ENCODE assay signal across 3 cellular contexts in the genomic region with DNA sequence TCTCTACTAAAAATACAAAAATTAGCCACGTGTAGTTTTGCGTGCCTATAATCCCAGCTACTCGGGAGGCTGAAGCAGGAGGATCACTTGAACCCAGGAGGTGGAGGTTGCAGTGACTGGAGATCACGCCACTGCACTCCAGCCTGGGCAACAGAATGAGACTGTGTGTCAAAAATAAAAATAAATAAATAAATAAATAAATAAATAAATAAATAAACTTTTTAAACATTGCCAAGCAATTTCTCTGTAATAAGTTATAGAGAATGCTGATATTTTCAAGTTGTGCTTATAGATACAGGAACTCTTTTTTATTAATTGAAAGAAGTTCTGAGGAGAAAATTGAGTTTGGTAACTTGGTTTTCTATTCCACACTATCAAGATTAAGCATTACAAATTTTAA.
DNase-seq lines count a peak whose midpoint lies in the region; ATAC-seq, FAIRE-seq and TF ChIP-seq lines count a peak whose summit lies in the region.
"Not testable (repeated sequence)": the region's sequence is repeated elsewhere in the genome, so short reads cannot be mapped to it uniquely, and the experiment has no call there.

No MANE protein-coding gene starts in this region.

- not testable (repeated sequence) for TF ChIP-seq RAD21 in A549 (conservative IDR thresholded peaks at IDR 0.05 in 1 of 2, IDR thresholded peaks at IDR 0.05 in 1 of 2)

- H3K36me3 ChIP-seq in HEK293 (ENCODE audit: control insufficient read depth in 2 of 2, insufficient read depth in 1 of 2, low read length in 2 of 2), result not testable (repeated sequence)

- peak overlapping the region; percentile 62 to 96; a peak in 5 of 6 replicates for H3K27ac ChIP-seq in A549
- H3K27ac ChIP-seq in HEK293 (ENCODE audit: extremely low read depth, low read depth, low read length), result not testable (repeated sequence)

- ATAC-seq in A549, result not testable (repeated sequence)

- POLR2A ChIA-PET in A549 (lab: Yijun Ruan, JAX); HEK293 (lab: Yijun Ruan, JAX): not testable (repeated sequence)

- WGBS in A549 (ENCODE audit: missing lambda C conversion rate), result 94% methylated on average over 4 of the region's 4 CpGs

- TF ChIP-seq EP300 in A549 (IDR thresholded peaks at IDR 0.05), result not testable (repeated sequence)

- peaks cover 61% of the 10 kb centered on the region for H3K4me1 ChIP-seq in A549
- not testable (repeated sequence) for H3K4me1 ChIP-seq in HEK293 (ENCODE audit: control insufficient read depth, insufficient read depth, low read length)

- not testable (repeated sequence) for H3K9me3 ChIP-seq in A549; HEK293 (ENCODE audit: control insufficient read depth, insufficient read depth, low read depth, low read length)

- peak overlapping the region; percentile 84; the same call in 2 of the 3 replicates for H3K4me2 ChIP-seq in A549

- CTCF ChIA-PET in A549 (lab: Yijun Ruan, JAX); HEK293 (lab: Yijun Ruan, JAX): not testable (repeated sequence)

- not testable (repeated sequence) for H3K4me3 ChIP-seq in A549; HEK293 (ENCODE audit: low read depth, low read length)

- TF ChIP-seq CTCF in A549 (IDR thresholded peaks at IDR 0.05); HEK293 (tag by site-specific recombination; IDR thresholded peaks at IDR 0.05): not testable (repeated sequence)

- not testable (repeated sequence) for DNase-seq in A549 (ENCODE audit: low read depth in 1 of 2, low spot score in 1 of 2); H54 (ENCODE audit: insufficient read length, low spot score)

- peak; percentile 28 for FAIRE-seq in A549 (lab: Jason Lieb, UNC)
- FAIRE-seq in H54 (lab: Jason Lieb, UNC), result peak; percentile 15

- TF ChIP-seq POLR2A in A549 (IDR thresholded peaks at IDR 0.05; ENCODE audit: low read length); H54 (IDR thresholded peaks at IDR 0.05; ENCODE audit: low read depth, low read length): not testable (repeated sequence)

TF ChIP-seq in A549, 52 proteins besides CTCF, POLR2A, EP300 and RAD21:
- peak; percentile 91 for TF ChIP-seq ZC3H11A (IDR thresholded peaks at IDR 0.05)
TF ChIP-seq in A549: peak in this region for 1; not testable (repeated sequence) for 51.

TF ChIP-seq in HEK293, 187 proteins besides CTCF, POLR2A, EP300 and RAD21:
- TF ChIP-seq ZNF629 (tag by site-specific recombination; IDR thresholded peaks at IDR 0.05) (0 out of 2 replicates have a peak, but pooled peaks have one; percentile 13), ZNF140 (tag by site-specific recombination; IDR thresholded peaks at IDR 0.05) (peak; percentile 53; the same call in 1 of the 2 replicates), ZNF623 (tag by site-specific recombination; IDR thresholded peaks at IDR 0.05) (peak; percentile 51), ZNF654 (tag by site-specific recombination; IDR thresholded peaks at IDR 0.05; ENCODE audit: low read depth) (0 out of 2 replicates have a peak, but pooled peaks have one; percentile 7), ZNF426 (tag by site-specific recombination; IDR thresholded peaks at IDR 0.05) (peak; percentile 65), ZNF394 (tag by site-specific recombination; IDR thresholded peaks at IDR 0.05; ENCODE audit: borderline replicate concordance) (peak; percentile 80; the same call in 1 of the 2 replicates), ZNF555 (tag by site-specific recombination; conservative IDR thresholded peaks at IDR 0.05) (peak; percentile 68)
- TF ChIP-seq, protein P1, sequence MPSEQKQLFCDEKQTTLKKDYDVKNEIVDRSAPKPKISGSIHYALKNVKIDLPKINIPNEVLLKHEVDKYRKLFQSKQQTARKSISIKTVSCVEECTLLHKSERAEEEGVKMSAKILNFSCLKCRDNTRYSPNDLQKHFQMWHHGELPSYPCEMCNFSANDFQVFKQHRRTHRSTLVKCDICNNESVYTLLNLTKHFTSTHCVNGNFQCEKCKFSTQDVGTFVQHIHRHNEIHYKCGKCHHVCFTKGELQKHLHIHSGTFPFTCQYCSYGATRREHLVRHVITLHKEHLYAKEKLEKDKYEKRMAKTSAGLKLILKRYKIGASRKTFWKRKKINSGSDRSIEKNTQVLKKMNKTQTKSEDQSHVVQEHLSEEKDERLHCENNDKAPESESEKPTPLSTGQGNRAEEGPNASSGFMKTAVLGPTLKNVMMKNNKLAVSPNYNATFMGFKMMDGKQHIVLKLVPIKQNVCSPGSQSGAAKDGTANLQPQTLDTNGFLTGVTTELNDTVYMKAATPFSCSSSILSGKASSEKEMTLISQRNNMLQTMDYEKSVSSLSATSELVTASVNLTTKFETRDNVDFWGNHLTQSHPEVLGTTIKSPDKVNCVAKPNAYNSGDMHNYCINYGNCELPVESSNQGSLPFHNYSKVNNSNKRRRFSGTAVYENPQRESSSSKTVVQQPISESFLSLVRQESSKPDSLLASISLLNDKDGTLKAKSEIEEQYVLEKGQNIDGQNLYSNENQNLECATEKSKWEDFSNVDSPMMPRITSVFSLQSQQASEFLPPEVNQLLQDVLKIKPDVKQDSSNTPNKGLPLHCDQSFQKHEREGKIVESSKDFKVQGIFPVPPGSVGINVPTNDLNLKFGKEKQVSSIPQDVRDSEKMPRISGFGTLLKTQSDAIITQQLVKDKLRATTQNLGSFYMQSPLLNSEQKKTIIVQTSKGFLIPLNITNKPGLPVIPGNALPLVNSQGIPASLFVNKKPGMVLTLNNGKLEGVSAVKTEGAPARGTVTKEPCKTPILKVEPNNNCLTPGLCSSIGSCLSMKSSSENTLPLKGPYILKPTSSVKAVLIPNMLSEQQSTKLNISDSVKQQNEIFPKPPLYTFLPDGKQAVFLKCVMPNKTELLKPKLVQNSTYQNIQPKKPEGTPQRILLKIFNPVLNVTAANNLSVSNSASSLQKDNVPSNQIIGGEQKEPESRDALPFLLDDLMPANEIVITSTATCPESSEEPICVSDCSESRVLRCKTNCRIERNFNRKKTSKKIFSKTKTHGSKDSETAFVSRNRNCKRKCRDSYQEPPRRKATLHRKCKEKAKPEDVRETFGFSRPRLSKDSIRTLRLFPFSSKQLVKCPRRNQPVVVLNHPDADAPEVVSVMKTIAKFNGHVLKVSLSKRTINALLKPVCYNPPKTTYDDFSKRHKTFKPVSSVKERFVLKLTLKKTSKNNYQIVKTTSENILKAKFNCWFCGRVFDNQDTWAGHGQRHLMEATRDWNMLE (tag by site-specific recombination; conservative IDR thresholded peaks at IDR 0.05; ENCODE audit: low read depth), result peak; percentile 77
- TF ChIP-seq, protein P2, sequence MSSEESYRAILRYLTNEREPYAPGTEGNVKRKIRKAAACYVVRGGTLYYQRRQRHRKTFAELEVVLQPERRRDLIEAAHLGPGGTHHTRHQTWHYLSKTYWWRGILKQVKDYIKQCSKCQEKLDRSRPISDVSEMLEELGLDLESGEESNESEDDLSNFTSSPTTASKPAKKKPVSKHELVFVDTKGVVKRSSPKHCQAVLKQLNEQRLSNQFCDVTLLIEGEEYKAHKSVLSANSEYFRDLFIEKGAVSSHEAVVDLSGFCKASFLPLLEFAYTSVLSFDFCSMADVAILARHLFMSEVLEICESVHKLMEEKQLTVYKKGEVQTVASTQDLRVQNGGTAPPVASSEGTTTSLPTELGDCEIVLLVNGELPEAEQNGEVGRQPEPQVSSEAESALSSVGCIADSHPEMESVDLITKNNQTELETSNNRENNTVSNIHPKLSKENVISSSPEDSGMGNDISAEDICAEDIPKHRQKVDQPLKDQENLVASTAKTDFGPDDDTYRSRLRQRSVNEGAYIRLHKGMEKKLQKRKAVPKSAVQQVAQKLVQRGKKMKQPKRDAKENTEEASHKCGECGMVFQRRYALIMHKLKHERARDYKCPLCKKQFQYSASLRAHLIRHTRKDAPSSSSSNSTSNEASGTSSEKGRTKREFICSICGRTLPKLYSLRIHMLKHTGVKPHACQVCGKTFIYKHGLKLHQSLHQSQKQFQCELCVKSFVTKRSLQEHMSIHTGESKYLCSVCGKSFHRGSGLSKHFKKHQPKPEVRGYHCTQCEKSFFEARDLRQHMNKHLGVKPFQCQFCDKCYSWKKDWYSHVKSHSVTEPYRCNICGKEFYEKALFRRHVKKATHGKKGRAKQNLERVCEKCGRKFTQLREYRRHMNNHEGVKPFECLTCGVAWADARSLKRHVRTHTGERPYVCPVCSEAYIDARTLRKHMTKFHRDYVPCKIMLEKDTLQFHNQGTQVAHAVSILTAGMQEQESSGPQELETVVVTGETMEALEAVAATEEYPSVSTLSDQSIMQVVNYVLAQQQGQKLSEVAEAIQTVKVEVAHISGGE (tag by site-specific recombination; conservative IDR thresholded peaks at IDR 0.05; ENCODE audit: low read depth), result peak; percentile 63; the same call in 1 of the 2 replicates
